8 cellular contexts compared by ENCODE assay signal in the genomic region with DNA sequence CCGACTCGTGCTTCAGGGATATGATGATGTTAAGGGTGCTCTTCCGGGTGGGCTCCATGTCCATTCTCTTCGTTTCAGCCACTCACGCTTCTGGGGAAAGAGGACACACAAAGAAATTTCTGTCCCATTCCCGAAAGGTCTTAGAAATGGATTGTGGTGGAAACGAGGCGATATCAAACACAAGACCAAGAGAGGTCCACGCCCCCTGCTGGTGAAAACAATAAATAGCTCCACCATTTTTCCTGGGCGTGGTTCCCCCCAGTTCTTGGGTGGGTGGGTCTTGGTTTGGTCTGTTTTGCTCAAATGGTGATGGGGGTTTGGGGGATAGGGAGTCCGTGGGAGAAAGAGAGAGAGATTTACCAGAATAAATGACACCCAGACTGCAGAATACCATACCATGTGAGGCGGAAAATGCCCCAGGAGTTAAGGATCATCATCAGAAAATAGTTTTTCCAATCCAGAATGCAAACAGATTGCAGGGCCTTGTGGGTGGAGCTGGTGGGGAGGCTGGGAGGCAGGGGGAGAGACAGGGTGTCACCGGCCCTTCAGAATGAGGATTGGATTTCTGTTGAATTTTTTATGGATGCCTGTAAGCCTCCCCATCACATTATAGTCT. TPM values are rescaled to one million over a fixed set of nuclear protein-coding genes. Genes with fewer than 3 reads are reported as not detected.
DNase-seq lines count a peak whose midpoint lies in the region; ATAC-seq and TF ChIP-seq lines count a peak whose summit lies in the region.

No MANE protein-coding gene starts in this region.

- no peaks in the 10 kb centered on the region for H3K9me3 ChIP-seq in gastrocnemius medialis

- TF ChIP-seq CTCF in AG09319 (IDR thresholded peaks at IDR 0.05; ENCODE audit: low read depth, low read length), result peak; percentile 27
- TF ChIP-seq CTCF in gastrocnemius medialis (IDR thresholded peaks at IDR 0.05 in 4 of 5, conservative IDR thresholded peaks at IDR 0.05 in 1 of 5), result peak; percentile 7 to 56 (median 39)

- in situ Hi-C loops in gastrocnemius medialis (cut with MboI; ENCODE audit: low sequenced_read_pairs in 4 of 4), result loop anchor here in 3 of 4 donors (25.0 kb wide), 2 partner anchors 600 to 625 kb away; no protein-coding TSS in a partner anchor

- H3K27ac ChIP-seq in gastrocnemius medialis, result no peak overlapping the region

- intact Hi-C loops in gastrocnemius medialis (cut with DNase I; ENCODE audit: low total_unique reads), result loop anchor here (10.0 kb wide), 1 partner anchor 632 kb away; no protein-coding TSS in a partner anchor

- H3K4me1 ChIP-seq in gastrocnemius medialis, result no peaks in the 10 kb centered on the region

- ATAC-seq in gastrocnemius medialis (no peak), HG02870 (IDR thresholded peaks at IDR 0.05; ENCODE audit: unreplicated experiment) (no peak), GM18868 (IDR thresholded peaks at IDR 0.05; ENCODE audit: unreplicated experiment) (no peak)

- no peaks in the 10 kb centered on the region for H3K36me3 ChIP-seq in gastrocnemius medialis

- DNase-seq in AG09319 (ENCODE audit: extremely low read depth, low read depth), result no peak
- peak; percentile 39 for DNase-seq in ELR (ENCODE audit: low read depth)
- peak; percentile 41 for DNase-seq in NCI-H510A (lab: John Stamatoyannopoulos, UW)
- peak; percentile 34 to 64 for DNase-seq in erythroblast (lab: John Stamatoyannopoulos, UW)
- no peak for DNase-seq in gastrocnemius medialis
- DNase-seq in NCI-H1048 (lab: John Stamatoyannopoulos, UW), result no peak

- no peak overlapping the region for H3K4me3 ChIP-seq in gastrocnemius medialis

- peaks cover 0 to 7% (median 0%) of the 10 kb centered on the region in 3 donors for H3K27me3 ChIP-seq in gastrocnemius medialis

- no peak for TF ChIP-seq POLR2A in erythroblast (IDR thresholded peaks at IDR 0.05; ENCODE audit: low read length)
- TF ChIP-seq POLR2A in gastrocnemius medialis (IDR thresholded peaks at IDR 0.05), result no peak

RNA-seq across cellular contexts. Expression of gene SRRM4, which starts 55.6 kb away (rescaled TPM):
- total RNA-seq in gastrocnemius medialis, result under 1 TPM in 2 of 4 donors, not detected in 2; 0.04 to 0.05 TPM

Comparison
In these comparisons a context has a peak if more than half of its experiments do, and no peak if none do; other contexts are left out.
1. DNase-seq: peak in ELR (single experiment), NCI-H510A (single experiment) and erythroblast (2 of 2); none in AG09319 (single experiment), gastrocnemius medialis (0 of 2) and NCI-H1048 (single experiment).